In the genomic region with DNA sequence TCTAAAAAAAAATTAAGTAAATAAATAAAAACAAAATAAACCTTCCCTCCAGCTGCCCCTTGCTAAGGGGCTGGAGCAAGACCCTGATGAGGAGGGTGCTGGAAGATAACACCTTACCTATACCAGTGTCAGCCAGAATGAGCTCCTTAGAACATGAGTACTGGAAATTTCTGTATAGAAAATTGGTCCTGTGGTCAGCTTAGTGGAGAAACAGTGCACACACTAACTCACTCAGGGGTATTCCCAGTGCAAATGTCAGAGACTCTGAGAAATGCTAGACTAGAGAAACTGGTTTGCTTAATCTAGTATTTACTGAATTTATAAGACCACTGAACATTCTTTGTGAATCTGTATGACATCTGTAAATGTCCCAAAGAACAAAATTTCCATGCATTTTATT, we compare ENCODE assay signal across 13 cellular contexts.
DNase-seq lines count a peak whose midpoint lies in the region; ATAC-seq and TF ChIP-seq lines count a peak whose summit lies in the region.
"Had no signal": no experiment of that assay in that cellular context is flagged by ENCODE, and none has a peak within 500 bp of the region (broad histone marks: within the 10 kb centered on the region; RNA-seq: fewer than 3 reads in every experiment).

No MANE protein-coding gene starts in this region.

- H3K27ac ChIP-seq in tibial nerve (no peak overlapping the region), colonic mucosa (no peak overlapping the region)
- H3K27ac ChIP-seq: cardiac muscle cell, skin epidermis had no signal

- no peak for TF ChIP-seq POLR2A in tibial nerve (IDR thresholded peaks at IDR 0.05)

- H3K4me3 ChIP-seq in tibial nerve: no peak overlapping the region
- H3K4me3 ChIP-seq in colonic mucosa: no peak overlapping the region
- H3K4me3 ChIP-seq: cardiac muscle cell, skin epidermis had no signal

- TF ChIP-seq EP300 in tibial nerve (IDR thresholded peaks at IDR 0.05): no peak

- no peak for DNase-seq in NCI-H187 treated with DMSO at 0.1 percent for 48 hours (lab: John Stamatoyannopoulos, UW)
- no peak for DNase-seq in tibial nerve (ENCODE audit: low spot score in 2 of 2)
- no peak for DNase-seq in colonic mucosa
- no peak for DNase-seq in left lobe of liver (ENCODE audit: low spot score)
- DNase-seq: activated effector memory CD4-positive, alpha-beta T cell treated with anti-CD3 and anti-CD28 coated beads, Interleukin-2, amount 50 U/mL, for 16 hours; Kasumi-1 had no signal

- H3K4me1 ChIP-seq in tibial nerve (no peaks in the 10 kb centered on the region), colonic mucosa (no peaks in the 10 kb centered on the region)

- TF ChIP-seq CTCF in tibial nerve (IDR thresholded peaks at IDR 0.05) (no peak), colonic mucosa (IDR thresholded peaks at IDR 0.05) (no peak)

- peak; percentile 37 for ATAC-seq in GM18498 (IDR thresholded peaks at IDR 0.05; ENCODE audit: unreplicated experiment)
- peak; percentile 24 for ATAC-seq in GM19397 (IDR thresholded peaks at IDR 0.05; ENCODE audit: unreplicated experiment)
- peak; percentile 50 for ATAC-seq in HG02798 (IDR thresholded peaks at IDR 0.05; ENCODE audit: poor library complexity, unreplicated experiment)
- ATAC-seq in HG03442 (IDR thresholded peaks at IDR 0.05; ENCODE audit: unreplicated experiment): peak; percentile 41
- ATAC-seq in left lobe of liver: no peak
- ATAC-seq: Right ventricle myocardium inferior had no signal

- no peak overlapping the region for H3K9ac ChIP-seq in colonic mucosa (ENCODE audit: low read depth in 2 of 2, low read length in 2 of 2)

- intact Hi-C loops in colonic mucosa (cut with DNase I): no loop called here

- H3K27me3 ChIP-seq in tibial nerve (no peaks in the 10 kb centered on the region), colonic mucosa (no peaks in the 10 kb centered on the region)
- H3K27me3 ChIP-seq: cardiac muscle cell had no signal

- H3K9me3 ChIP-seq in tibial nerve (no peaks in the 10 kb centered on the region), colonic mucosa (no peaks in the 10 kb centered on the region)

- H3K36me3 ChIP-seq in tibial nerve (no peaks in the 10 kb centered on the region), colonic mucosa (no peaks in the 10 kb centered on the region)
- H3K36me3 ChIP-seq: cardiac muscle cell had no signal
